8 cellular contexts compared by ENCODE assay signal in the genomic region with DNA sequence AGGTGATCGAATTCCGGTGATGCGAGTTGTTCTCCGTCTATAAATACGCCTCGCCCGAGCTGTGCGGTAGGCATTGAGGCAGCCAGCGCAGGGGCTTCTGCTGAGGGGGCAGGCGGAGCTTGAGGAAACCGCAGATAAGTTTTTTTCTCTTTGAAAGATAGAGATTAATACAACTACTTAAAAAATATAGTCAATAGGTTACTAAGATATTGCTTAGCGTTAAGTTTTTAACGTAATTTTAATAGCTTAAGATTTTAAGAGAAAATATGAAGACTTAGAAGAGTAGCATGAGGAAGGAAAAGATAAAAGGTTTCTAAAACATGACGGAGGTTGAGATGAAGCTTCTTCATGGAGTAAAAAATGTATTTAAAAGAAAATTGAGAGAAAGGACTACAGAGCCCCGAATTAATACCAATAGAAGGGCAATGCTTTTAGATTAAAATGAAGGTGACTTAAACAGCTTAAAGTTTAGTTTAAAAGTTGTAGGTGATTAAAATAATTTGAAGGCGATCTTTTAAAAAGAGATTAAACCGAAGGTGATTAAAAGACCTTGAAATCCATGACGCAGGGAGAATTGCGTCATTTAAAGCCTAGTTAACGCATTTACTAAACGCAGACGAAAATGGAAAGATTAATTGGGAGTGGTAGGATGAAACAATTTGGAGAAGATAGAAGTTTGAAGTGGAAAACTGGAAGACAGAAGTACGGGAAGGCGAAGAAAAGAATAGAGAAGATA. TPM values are rescaled to one million over a fixed set of nuclear protein-coding genes. Genes with fewer than 3 reads are reported as not detected.
DNase-seq lines count a peak whose midpoint lies in the region; ATAC-seq and TF ChIP-seq lines count a peak whose summit lies in the region.

TSS of gene MALAT1 (plus strand) at position 69 of the 736 bp plus-strand sequence.

- ATAC-seq in HG02642 (IDR thresholded peaks at IDR 0.05; ENCODE audit: poor library complexity, unreplicated experiment) (peak; percentile 34), HG03039 (IDR thresholded peaks at IDR 0.05; ENCODE audit: unreplicated experiment) (no peak)

- H3K27ac ChIP-seq in VCaP (peak within 1 kb of the TSS; percentile 100), breast epithelium (peak within 1 kb of the TSS; percentile 98 to 100), iPS-20b (ENCODE audit: low read length) (peak within 1 kb of the TSS; percentile 91), smooth muscle cell (ENCODE audit: low read depth) (peak within 1 kb of the TSS; percentile 97)

- no peaks in the 10 kb centered on the region for H3K27me3 ChIP-seq in breast epithelium
- H3K27me3 ChIP-seq in iPS-20b (ENCODE audit: insufficient read depth, low read length) = no peaks in the 10 kb centered on the region
- H3K27me3 ChIP-seq in smooth muscle cell (ENCODE audit: low read depth) = no peaks in the 10 kb centered on the region

- H3K9me3 ChIP-seq in breast epithelium = no peaks in the 10 kb centered on the region
- no peaks in the 10 kb centered on the region for H3K9me3 ChIP-seq in iPS-20b (ENCODE audit: insufficient read depth, low read depth, low read length)
- no peaks in the 10 kb centered on the region for H3K9me3 ChIP-seq in smooth muscle cell (replicated peaks; ENCODE audit: low read depth)

- under 1% methylated on average over 24 of the region's 24 CpGs for WGBS in smooth muscle cell (ENCODE audit: low lambda C conversion rate)

- TF ChIP-seq CTCF in VCaP (conservative IDR thresholded peaks at IDR 0.05) = no peak
- TF ChIP-seq CTCF in breast epithelium (IDR thresholded peaks at IDR 0.05) = peak in 2 of 3 donors; percentile 30 to 31
- no peak for TF ChIP-seq CTCF in smooth muscle cell (IDR thresholded peaks at IDR 0.05; ENCODE audit: borderline replicate concordance, insufficient read depth, poor library complexity, severe bottlenecking)

- H2AFZ ChIP-seq in smooth muscle cell (ENCODE audit: low read depth) = no peak within 1 kb of the TSS

- DNase-seq in COLO668 (lab: John Stamatoyannopoulos, UW; ENCODE audit: unreplicated experiment) (peak; percentile 92), NCI-H2196 (lab: John Stamatoyannopoulos, UW; ENCODE audit: unreplicated experiment) (peak; percentile 95), breast epithelium (ENCODE audit: low spot score in 2 of 2) (peak; percentile 92 to 98), smooth muscle cell (lab: John Stamatoyannopoulos, UW; ENCODE audit: unreplicated experiment) (peak; percentile 75)

- H3K36me3 ChIP-seq in breast epithelium (no peaks in the 10 kb centered on the region), iPS-20b (ENCODE audit: insufficient read depth, low read depth, low read length) (peaks cover 43% of the 10 kb centered on the region), smooth muscle cell (ENCODE audit: low read depth) (peaks cover 34% of the 10 kb centered on the region)

- H3K9ac ChIP-seq in iPS-20b (ENCODE audit: low read depth, low read length) = peak within 1 kb of the TSS; percentile 100
- H3K9ac ChIP-seq in smooth muscle cell (ENCODE audit: low read depth) = peak within 1 kb of the TSS; percentile 100

- H3K4me3 ChIP-seq in breast epithelium = peak within 1 kb of the TSS; percentile 68 to 91 (median 72)
- peak within 1 kb of the TSS; percentile 96 for H3K4me3 ChIP-seq in iPS-20b (ENCODE audit: low read length)
- H3K4me3 ChIP-seq in smooth muscle cell = peak within 1 kb of the TSS; percentile 80

- intact Hi-C loops in breast epithelium (cut with DNase I; ENCODE audit: low total_unique reads) = no loop called here

- peaks cover 4 to 14% of the 10 kb centered on the region in 2 donors for H3K4me1 ChIP-seq in breast epithelium
- H3K4me1 ChIP-seq in iPS-20b (ENCODE audit: insufficient read depth, low read length) = peaks cover 17% of the 10 kb centered on the region
- H3K4me1 ChIP-seq in smooth muscle cell (ENCODE audit: low read depth) = peaks cover 13% of the 10 kb centered on the region

- peaks cover 79% of the 10 kb centered on the region for H3K79me2 ChIP-seq in smooth muscle cell (ENCODE audit: low read depth)

- peak within 1 kb of the TSS; percentile 94 for H3K4me2 ChIP-seq in smooth muscle cell

- H3F3A ChIP-seq in smooth muscle cell (ENCODE audit: low read depth) = peaks cover 59% of the 10 kb centered on the region

- H4K20me1 ChIP-seq in smooth muscle cell (ENCODE audit: low read depth) = peaks cover 52% of the 10 kb centered on the region

- TF ChIP-seq POLR2A in breast epithelium (IDR thresholded peaks at IDR 0.05) = peak; percentile 100

RNA-seq across cellular contexts. Expression of gene MALAT1, which starts in this region (rescaled TPM):
- total RNA-seq in breast epithelium = over 10,000 TPM; 14,217 to 22,312 (median 18,959) TPM
- 7,019 and 7,386 TPM in 2 replicates for total RNA-seq in smooth muscle cell
- polyA plus RNA-seq in smooth muscle cell = 6,158 and 16,096 TPM in 2 replicates

Comparison
In these comparisons a context has a peak if more than half of its experiments do, and no peak if none do; other contexts are left out.
1. CTCF ChIP-seq: peak in breast epithelium (2 of 3); none in VCaP (single experiment) and smooth muscle cell (single experiment).
2. Peak in every context shown above with its lines, with median percentiles within 50 percentile points of each other: DNase-seq, H3K27ac ChIP-seq and H3K4me3 ChIP-seq.